Comparison of ENCODE assay signal across 8 cellular contexts in genomic region chr5:143213851-143214363, GRCh38.
DNase-seq lines count a peak whose midpoint lies in the region; ATAC-seq, FAIRE-seq and TF ChIP-seq lines count a peak whose summit lies in the region.

No MANE protein-coding gene starts in this region.

- DNase-seq in GM06990 (ENCODE audit: extremely low read depth, insufficient read length): peak; percentile 81
- peak; percentile 47 for DNase-seq in GM19238 (ENCODE audit: insufficient read length, low spot score)
- DNase-seq in GM12878 (ENCODE audit: low read depth, low spot score): peak; percentile 97
- no peak for DNase-seq in stimulated activated CD4-positive, alpha-beta T cell treated with anti-CD3 and anti-CD28 coated beads, Interleukin-12 subunit alpha, Interleukin-12 subunit beta, amount 100 ng/mL, for 4 hours
- no peak for DNase-seq in spleen
- no peak for DNase-seq in SKM-1 treated with dmso at 0.1 percent for 144 hours (lab: John Stamatoyannopoulos, UW; ENCODE audit: unreplicated experiment)

- in situ Hi-C loops in GM12878 (cut with MboI): no loop called here

- intact Hi-C loops in GM12878 (cut with micrococcal nuclease; ENCODE audit: unreplicated experiment): loop anchor here (1.0 to 5.0 kb wide), 3 partner anchors 8 to 73 kb away; no protein-coding TSS in a partner anchor
- intact Hi-C loops in spleen (cut with DNase I; ENCODE audit: low total_unique reads): no loop called here

- TF ChIP-seq CTCF in GM06990 (IDR thresholded peaks at IDR 0.05; ENCODE audit: insufficient read depth, low read length, poor library complexity, severe bottlenecking) (peak; percentile 47), GM12878 (IDR thresholded peaks at IDR 0.05 in 2 of 3, conservative IDR thresholded peaks at IDR 0.05 in 1 of 3; ENCODE audit: control insufficient read depth in 2 of 3, extremely low read depth in 1 of 3, insufficient read depth in 1 of 3, low read depth in 3 of 3, low read length in 3 of 3) (peak; percentile 38 to 61 (median 47); a peak in 5 of 6 replicates), spleen (IDR thresholded peaks at IDR 0.05 in 8 of 11, conservative IDR thresholded peaks at IDR 0.05 in 3 of 11) (no peak)

- H3K27me3 ChIP-seq in GM06990 (replicated peaks; ENCODE audit: control insufficient read depth, insufficient read depth, low read length) (no peaks in the 10 kb centered on the region), GM12878 (replicated peaks in 1 of 2; ENCODE audit: control insufficient read depth in 2 of 2, insufficient read depth in 2 of 2, low read length in 1 of 2) (no peaks in the 10 kb centered on the region), spleen (replicated peaks in 1 of 7) (no peaks in the 10 kb centered on the region)

- peak overlapping the region; percentile 95 for H3K9ac ChIP-seq in GM12878 (ENCODE audit: control insufficient read depth, insufficient read depth, low read length)

- no peaks in the 10 kb centered on the region for H3K9me3 ChIP-seq in GM12878 (replicated peaks; ENCODE audit: control insufficient read depth, insufficient read depth, low read length)
- H3K9me3 ChIP-seq in spleen: no peaks in the 10 kb centered on the region

- RAD21 ChIA-PET in GM12878 (lab: Charles Lee; ENCODE audit: unreplicated experiment): interaction anchor here (0.6 to 12.2 kb wide), 34 partner anchors 8 to 611 kb away, joined by 3 to 482 read pairs (median 5); partner anchors contain the start of gene NR3C1

- peak overlapping the region; percentile 68 for H2AFZ ChIP-seq in GM12878 (ENCODE audit: control insufficient read depth, low read depth, low read length)

- H3K4me1 ChIP-seq in GM12878 (ENCODE audit: control insufficient read depth, insufficient read depth, low read length): peaks cover 76% of the 10 kb centered on the region
- peaks cover 0 to 27% (median 2%) of the 10 kb centered on the region in 6 donors for H3K4me1 ChIP-seq in spleen

- peaks cover 37% of the 10 kb centered on the region for H3K79me2 ChIP-seq in GM12878 (ENCODE audit: control insufficient read depth, insufficient read depth, low read length)

- POLR2A ChIA-PET in GM12878 (lab: Charles Lee): interaction anchor here (0.6 to 2.8 kb wide), 25 partner anchors 8 to 269 kb away, joined by 3 to 44 read pairs (median 4); no protein-coding TSS in a partner anchor

- BruUV-seq in GM12878 (replicated peaks; lab: Mats Ljungman, UMichigan): no TSS peak

- CTCF ChIA-PET in GM12878 (lab: Yijun Ruan, JAX): interaction anchor here (0.6 to 2.6 kb wide), 25 partner anchors 8 to 611 kb away, joined by 3 to 36 read pairs (median 4); partner anchors contain the start of gene NR3C1

- peak; percentile 73 to 82 for TF ChIP-seq EP300 in GM12878 (IDR thresholded peaks at IDR 0.05; ENCODE audit: borderline replicate concordance in 1 of 2, control insufficient read depth in 1 of 2, low read depth in 2 of 2, low read length in 2 of 2)

- FAIRE-seq in GM12878 (lab: Jason Lieb, UNC): peak; percentile 86

- TF ChIP-seq POLR2A in GM12878 (IDR thresholded peaks at IDR 0.05; ENCODE audit: low read depth, low read length) (peak; percentile 45), spleen (IDR thresholded peaks at IDR 0.05) (no peak)

- SMC1A ChIA-PET in GM12878 (lab: Charles Lee; ENCODE audit: uncharacterized antibody, unreplicated experiment): interaction anchor here (0.6 to 11.0 kb wide), 48 partner anchors 9 to 754 kb away, joined by 3 to 423 read pairs (median 4); partner anchors contain the start of gene NR3C1

- TF ChIP-seq RAD21 in GM12878 (IDR thresholded peaks at IDR 0.05; ENCODE audit: insufficient read depth, low read depth, low read length): peak; percentile 76

- H3K4me2 ChIP-seq in GM12878 (ENCODE audit: control insufficient read depth, insufficient read depth): peak overlapping the region; percentile 85

- H3K4me3 ChIP-seq in GM06990 (replicated peaks; ENCODE audit: low read depth, low read length) (no peak overlapping the region), GM12878 (peak overlapping the region; percentile 6; the same call in 1 of the 2 replicates), spleen (no peak overlapping the region)

- under 1% methylated on average over 12 of the region's 12 CpGs for WGBS in GM12878 (ENCODE audit: insufficient coverage, insufficient replicate concordance, low lambda C conversion rate, missing lambda C conversion rate)
- 60 to 76% (median 67%) methylated on average over 12 of the region's 12 CpGs for WGBS in spleen, 5 donors

- no peaks in the 10 kb centered on the region for H3K36me3 ChIP-seq in GM06990 (ENCODE audit: control insufficient read depth, insufficient read depth, low read length)
- peaks cover 4 to 5% of the 10 kb centered on the region in 2 experiments; a peak in 3 of 4 replicates for H3K36me3 ChIP-seq in GM12878 (ENCODE audit: control insufficient read depth in 2 of 2, insufficient read depth in 2 of 2, low read length in 1 of 2)
- H3K36me3 ChIP-seq in spleen: peaks cover 0 to 53% (median 5%) of the 10 kb centered on the region in 6 donors

- ATAC-seq in HG03097 (IDR thresholded peaks at IDR 0.05; ENCODE audit: low FRiP score, unreplicated experiment) (peak; percentile 43), GM12878 (peak; percentile 68), HG03039 (IDR thresholded peaks at IDR 0.05; ENCODE audit: unreplicated experiment) (no peak)

- H4K20me1 ChIP-seq in GM12878 (ENCODE audit: control insufficient read depth, insufficient read depth): no peaks in the 10 kb centered on the region

- peak overlapping the region; percentile 100 for H3K27ac ChIP-seq in GM12878 (ENCODE audit: control insufficient read depth, insufficient read depth)
- H3K27ac ChIP-seq in spleen: peak overlapping the region in 1 of 8 donors; percentile 7

TF ChIP-seq in GM12878, 131 proteins besides CTCF, POLR2A, EP300 and RAD21 (continues in another document):
- TF ChIP-seq ZNF207 (IDR thresholded peaks at IDR 0.05; ENCODE audit: borderline replicate concordance) (no peak), TAF1 (IDR thresholded peaks at IDR 0.05; ENCODE audit: borderline replicate concordance, low read depth, low read length) (no peak; the same call in 1 of the 2 replicates), SMC3 (IDR thresholded peaks at IDR 0.05; ENCODE audit: borderline replicate concordance, low read length) (peak; percentile 54; the same call in 1 of the 2 replicates), EZH2 (IDR thresholded peaks at IDR 0.05; ENCODE audit: borderline replicate concordance, control insufficient read depth, low read depth, low read length) (no peak), HDGF (IDR thresholded peaks at IDR 0.05) (no peak), PML (IDR thresholded peaks at IDR 0.05; ENCODE audit: low read length) (no peak), NBN (IDR thresholded peaks at IDR 0.05) (peak; percentile 38; the same call in 1 of the 2 replicates), HDAC6 (IDR thresholded peaks at IDR 0.05; ENCODE audit: unreplicated experiment) (no peak), NR2C2 (IDR thresholded peaks at IDR 0.05; ENCODE audit: borderline replicate concordance, control insufficient read depth, insufficient read length, low read depth) (no peak), E2F4 (IDR thresholded peaks at IDR 0.05; ENCODE audit: low read depth, low read length) (no peak), ZNF687 (IDR thresholded peaks at IDR 0.05) (peak; percentile 83), MEF2B (IDR thresholded peaks at IDR 0.05; ENCODE audit: partially characterized antibody, poor library complexity, severe bottlenecking) (peak; percentile 95)

Comparison
In these comparisons a context has a peak if more than half of its experiments do, and no peak if none do; other contexts are left out.
1. DNase-seq: peak in GM06990 (single experiment), GM19238 (single experiment) and GM12878 (single experiment); none in stimulated activated CD4-positive, alpha-beta T cell treated with anti-CD3 and anti-CD28 coated beads, Interleukin-12 subunit alpha, Interleukin-12 subunit beta, amount 100 ng/mL, for 4 hours (single experiment), spleen (single experiment) and SKM-1 treated with dmso at 0.1 percent for 144 hours (single experiment).
2. CTCF ChIP-seq: peak in GM06990 (single experiment) and GM12878 (3 of 3); none in spleen (0 of 11).